Comparison of ENCODE assay signal across 9 cellular contexts in the genomic region with DNA sequence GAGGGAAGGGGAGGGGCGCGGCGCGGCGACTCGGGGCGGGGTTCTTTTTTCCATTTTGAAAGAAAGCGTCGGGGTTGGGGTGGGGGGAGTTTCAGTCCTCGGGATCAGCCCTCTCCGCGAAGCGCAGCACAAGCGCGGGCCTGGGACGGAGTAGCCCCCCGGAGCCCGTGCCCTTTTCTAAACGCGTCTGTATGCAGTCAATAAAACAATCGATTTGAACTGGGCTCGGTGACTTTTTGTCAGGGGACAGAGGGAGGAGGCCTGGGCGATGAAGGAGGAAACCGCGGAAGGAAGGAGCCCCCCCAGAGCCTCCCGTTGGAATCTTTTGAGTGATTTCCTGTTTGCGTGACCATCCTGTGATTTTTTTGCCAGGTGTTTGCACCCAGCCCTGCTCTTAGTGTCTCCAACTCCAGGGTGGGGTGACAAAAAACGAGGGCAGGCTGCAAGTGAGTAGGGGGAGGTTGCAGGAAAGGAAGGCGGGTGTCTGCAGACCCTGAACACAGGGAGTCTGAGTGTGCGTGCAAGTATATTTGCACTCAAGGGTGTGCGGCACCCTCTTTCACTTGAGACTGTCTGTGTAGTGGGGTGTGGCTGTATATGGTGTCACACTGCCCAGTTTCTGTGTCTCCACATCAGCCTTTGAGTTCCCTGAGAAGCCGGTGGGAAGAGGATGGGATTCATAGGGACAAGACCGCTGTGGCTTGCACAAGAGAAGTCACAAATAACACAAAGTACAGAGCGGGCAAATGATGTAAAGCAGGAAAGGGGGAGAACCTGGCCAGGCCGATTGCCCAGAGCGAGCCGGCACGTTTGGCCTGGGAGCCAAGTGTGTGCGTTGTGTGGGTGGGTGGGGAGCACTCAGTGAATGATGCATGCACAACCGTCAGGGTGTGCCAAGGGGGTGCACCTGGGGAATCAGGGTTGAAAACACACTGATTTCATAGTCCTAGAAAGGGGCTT. TPM values are rescaled to one million over a fixed set of nuclear protein-coding genes. Genes with fewer than 3 reads are reported as not detected.
A peak's percentile ranks its signal among the peaks of the same experiment; 100 is the strongest.
DNase-seq lines count a peak whose midpoint lies in the region; ATAC-seq and TF ChIP-seq lines count a peak whose summit lies in the region.
"Had no signal": no experiment of that assay in that cellular context is flagged by ENCODE, and none has a peak within 500 bp of the region (broad histone marks: within the 10 kb centered on the region; RNA-seq: fewer than 3 reads in every experiment).

No MANE protein-coding gene starts in this region.

- no CpG with 5 or more reads among the region's 40 CpGs for WGBS in iPS DF 6.9 (ENCODE audit: insufficient coverage, insufficient read length)
- 9 to 13% (median 12%) methylated on average over 30 to 40 of the region's 40 CpGs for WGBS in stomach, 5 donors

- H3K36me3 Mint-ChIP-seq in WTC11: no peaks in the 10 kb centered on the region; the same call in 1 of the 2 replicates

- peaks cover 2% of the 10 kb centered on the region; the same call in 1 of the 2 replicates for H3K36me3 ChIP-seq in iPS DF 6.9 (ENCODE audit: control insufficient read depth, insufficient read depth, low read length)
- H3K36me3 ChIP-seq in stomach: no peaks in the 10 kb centered on the region

- no peaks in the 10 kb centered on the region for H3K9me3 Mint-ChIP-seq in WTC11

- H3K4me3 ChIP-seq in iPS DF 6.9 (ENCODE audit: low read length) (peak overlapping the region; percentile 28; the same call in 1 of the 2 replicates), stomach (peak overlapping the region; percentile 42 to 56 (median 45))

- CTCF ChIA-PET in WTC11 (lab: Charles Lee): interaction anchor here (0.6 to 3.5 kb wide), 7 partner anchors 9 to 185 kb away, joined by 3 to 20 read pairs (median 6); no protein-coding TSS in a partner anchor

- H3K4me3 Mint-ChIP-seq in WTC11: peak overlapping the region; percentile 67

- H3K27me3 ChIP-seq in iPS DF 6.9 (ENCODE audit: control insufficient read depth, insufficient read depth, low read length) (peaks cover 45% of the 10 kb centered on the region), stomach (peaks cover 25 to 87% (median 74%) of the 10 kb centered on the region in 3 donors)

- POLR2A ChIA-PET in WTC11 (lab: Charles Lee): interaction anchor here (1.0 kb wide), 1 partner anchor 67 kb away, joined by 3 read pairs; no protein-coding TSS in a partner anchor

- TF ChIP-seq POLR2A in stomach (IDR thresholded peaks at IDR 0.05): no peak

- TF ChIP-seq CTCF in WTC11 (IDR thresholded peaks at IDR 0.05): no peak
- no peak for TF ChIP-seq CTCF in stomach (IDR thresholded peaks at IDR 0.05)

- H3K27ac ChIP-seq in iPS DF 6.9 (ENCODE audit: low read length) (no peak overlapping the region), stomach (peak overlapping the region in 4 of 5 donors; percentile 38 to 78 (median 58))

- TF ChIP-seq EP300 in stomach (IDR thresholded peaks at IDR 0.05): no peak

- DNase-seq in NCI-H2227 treated with DMSO at 0.1 percent for 48 hours (lab: John Stamatoyannopoulos, UW): peak; percentile 8
- DNase-seq in NCI-H2227 (lab: John Stamatoyannopoulos, UW; ENCODE audit: unreplicated experiment): no peak
- DNase-seq in WTC11 (ENCODE audit: low spot score): no peak
- no peak for DNase-seq in iPS DF 6.9 (ENCODE audit: low read depth, low spot score)
- no peak for DNase-seq in stomach
- no peak for DNase-seq in stimulated activated naive CD4-positive, alpha-beta T cell treated with Interleukin-2 at 50 U/mL for 16 hours (lab: John Stamatoyannopoulos, UW)
- DNase-seq: activated CD4-positive, alpha-beta T cell treated with anti-CD3 and anti-CD28 coated beads, Interleukin-2, amount 50 U/mL, for 1 hour had no signal

- H3K9me3 ChIP-seq in iPS DF 6.9 (ENCODE audit: control insufficient read depth, insufficient read depth, low read length): no peaks in the 10 kb centered on the region
- peaks cover 0 to 15% (median 3%) of the 10 kb centered on the region in 4 donors for H3K9me3 ChIP-seq in stomach

- H3K4me1 Mint-ChIP-seq in WTC11: peaks cover 69% of the 10 kb centered on the region

- H3K27me3 Mint-ChIP-seq in WTC11 (ENCODE audit: low read depth): peaks cover 75% of the 10 kb centered on the region

- H3K27ac Mint-ChIP-seq in WTC11: no peak overlapping the region

- intact Hi-C loops in stomach (cut with DNase I; ENCODE audit: low total_unique reads): no loop called here

- H3K4me1 ChIP-seq in iPS DF 6.9 (ENCODE audit: control insufficient read depth, insufficient read depth, low read length) (peaks cover 16% of the 10 kb centered on the region), stomach (peaks cover 27 to 52% (median 40%) of the 10 kb centered on the region in 4 donors)

- ATAC-seq in WTC11 (peak; percentile 1), GM21381 (IDR thresholded peaks at IDR 0.05; ENCODE audit: unreplicated experiment) (no peak), GM21528 (IDR thresholded peaks at IDR 0.05; ENCODE audit: low FRiP score, unreplicated experiment) (no peak)

TF ChIP-seq in WTC11, 78 proteins besides CTCF, POLR2A, EP300 and RAD21:
- TF ChIP-seq GABPB1 (CRISPR knock-in tag; IDR thresholded peaks at IDR 0.05): no peak
- TF ChIP-seq ZNF416 (CRISPR knock-in tag; IDR thresholded peaks at IDR 0.05): no peak
- TF ChIP-seq NFYB (CRISPR knock-in tag; conservative IDR thresholded peaks at IDR 0.05; ENCODE audit: low read depth): no peak
- TF ChIP-seq, protein P1, sequence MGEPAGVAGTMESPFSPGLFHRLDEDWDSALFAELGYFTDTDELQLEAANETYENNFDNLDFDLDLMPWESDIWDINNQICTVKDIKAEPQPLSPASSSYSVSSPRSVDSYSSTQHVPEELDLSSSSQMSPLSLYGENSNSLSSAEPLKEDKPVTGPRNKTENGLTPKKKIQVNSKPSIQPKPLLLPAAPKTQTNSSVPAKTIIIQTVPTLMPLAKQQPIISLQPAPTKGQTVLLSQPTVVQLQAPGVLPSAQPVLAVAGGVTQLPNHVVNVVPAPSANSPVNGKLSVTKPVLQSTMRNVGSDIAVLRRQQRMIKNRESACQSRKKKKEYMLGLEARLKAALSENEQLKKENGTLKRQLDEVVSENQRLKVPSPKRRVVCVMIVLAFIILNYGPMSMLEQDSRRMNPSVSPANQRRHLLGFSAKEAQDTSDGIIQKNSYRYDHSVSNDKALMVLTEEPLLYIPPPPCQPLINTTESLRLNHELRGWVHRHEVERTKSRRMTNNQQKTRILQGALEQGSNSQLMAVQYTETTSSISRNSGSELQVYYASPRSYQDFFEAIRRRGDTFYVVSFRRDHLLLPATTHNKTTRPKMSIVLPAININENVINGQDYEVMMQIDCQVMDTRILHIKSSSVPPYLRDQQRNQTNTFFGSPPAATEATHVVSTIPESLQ (CRISPR knock-in tag; IDR thresholded peaks at IDR 0.05): no peak
- TF ChIP-seq ATF1 (CRISPR knock-in tag; IDR thresholded peaks at IDR 0.05): no peak
- no peak for TF ChIP-seq ETV6 (CRISPR knock-in tag; IDR thresholded peaks at IDR 0.05)
- TF ChIP-seq FOXJ3 (CRISPR knock-in tag; IDR thresholded peaks at IDR 0.05; ENCODE audit: borderline replicate concordance): no peak

RNA-seq across cellular contexts. Expression of gene ISLR2, which starts 6.5 kb away (rescaled TPM):
- total RNA-seq in WTC11 (2021) (8.1 to 9.4 TPM (median 8.9 TPM) in 3 replicates), stomach (1 to 10 TPM in 2 of 5 donors, under 1 TPM in 1, not detected in 2; 0.29 to 4.4 (median 1.0) TPM)
- polyA plus RNA-seq in stomach: under 1 TPM in 2 of 3 donors, not detected in 1; 0.19 to 0.30 TPM

RNA-seq across cellular contexts. Expression of gene ISLR, which starts 36.6 kb away (rescaled TPM):
- total RNA-seq in WTC11 (2021) (0.50 to 0.63 TPM (median 0.62 TPM) in 3 replicates), stomach (10 to 100 TPM in 4 of 5 donors, 1 to 10 TPM in 1; 8.4 to 44.6 (median 28.6) TPM)
- 1 to 10 TPM; 3.5 to 9.0 (median 3.6) TPM for polyA plus RNA-seq in stomach

RNA-seq across cellular contexts. Expression of gene GOLGA6A, which starts 54.5 kb away (rescaled TPM):
- total RNA-seq in WTC11 (2021) (3.1 to 6.0 TPM (median 5.7 TPM) in 3 replicates), stomach (1 to 10 TPM in 1 of 5 donors, not detected in 4; 1.1 TPM)
- polyA plus RNA-seq in stomach: not detected
